In the genomic region with DNA sequence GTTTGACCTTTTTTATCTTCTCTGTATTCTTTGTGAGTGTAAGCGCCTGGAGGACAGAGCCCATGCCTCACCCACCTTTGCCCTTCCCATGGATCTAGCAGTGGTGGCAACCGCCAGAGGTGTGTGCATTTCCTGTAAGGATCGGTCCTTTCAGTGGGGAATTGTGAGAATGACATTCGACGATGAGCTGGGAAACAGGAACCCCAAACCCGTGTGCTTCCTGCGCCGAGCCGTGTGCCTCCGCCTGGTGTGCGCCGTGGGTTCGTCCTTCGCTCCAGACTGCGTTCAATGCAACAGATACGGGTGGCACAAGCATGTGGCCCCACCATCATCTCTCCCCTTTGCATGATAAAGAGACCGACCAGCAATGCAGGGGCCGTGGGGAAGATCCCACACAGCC, we compare ENCODE assay signal across 21 cellular contexts. TPM values are rescaled to one million over a fixed set of nuclear protein-coding genes. Genes with fewer than 3 reads are reported as not detected.
DNase-seq lines count a peak whose midpoint lies in the region; ATAC-seq and TF ChIP-seq lines count a peak whose summit lies in the region.
"Had no signal": no experiment of that assay in that cellular context is flagged by ENCODE, and none has a peak within 500 bp of the region (broad histone marks: within the 10 kb centered on the region; RNA-seq: fewer than 3 reads in every experiment).

No MANE protein-coding gene starts in this region.

- no peak overlapping the region for H3K23ac ChIP-seq in mesendoderm (ENCODE audit: low read length)

- no peak overlapping the region for H3K56ac ChIP-seq in mesendoderm (ENCODE audit: low read length)

- TF ChIP-seq CTCF in mesothelial cell of epicardium (IDR thresholded peaks at IDR 0.05; ENCODE audit: unreplicated experiment): no peak

- H3K27me3 Mint-ChIP-seq in activated naive CD4-positive, alpha-beta T cell treated with anti-CD3 and anti-CD28 coated beads, Interleukin-2, amount 10 ng/mL, durations not matched to agents 7 days and 5 days: peaks cover 56% of the 10 kb centered on the region
- H3K27me3 Mint-ChIP-seq in activated T-helper 2 cell treated with anti-CD3 and anti-CD28 coated beads, Interferon-gamma antibody, Interleukin-2, Interleukin-4, amounts not matched to agents 10 μg/mL and 5 μg/mL and 100 μg/mL, durations not matched to agents 14 hours and 24 hours and 36 hours (ENCODE audit: low read depth): peaks cover 39% of the 10 kb centered on the region
- peaks cover 10% of the 10 kb centered on the region for H3K27me3 Mint-ChIP-seq in mesothelial cell of epicardium (ENCODE audit: low read depth)
- peaks cover 52 to 59% of the 10 kb centered on the region in 2 donors for H3K27me3 Mint-ChIP-seq in stimulated activated naive B cell treated with anti-CD40 and anti-IgM and Interleukin-4, amounts not matched to agents 10 μg/mL and 1 μg/mL and 100 μg/mL, for 72 hours

- peaks cover 3% of the 10 kb centered on the region for H3K4me1 Mint-ChIP-seq in activated naive CD4-positive, alpha-beta T cell treated with anti-CD3 and anti-CD28 coated beads, Interleukin-2, amount 10 ng/mL, durations not matched to agents 7 days and 5 days
- H3K4me1 Mint-ChIP-seq in activated T-helper 2 cell treated with anti-CD3 and anti-CD28 coated beads, Interferon-gamma antibody, Interleukin-2, Interleukin-4, amounts not matched to agents 10 μg/mL and 5 μg/mL and 100 μg/mL, durations not matched to agents 14 hours and 24 hours and 36 hours (ENCODE audit: low read depth): no peaks in the 10 kb centered on the region
- peaks cover 34% of the 10 kb centered on the region for H3K4me1 Mint-ChIP-seq in mesothelial cell of epicardium
- peaks cover 3 to 9% of the 10 kb centered on the region in 2 donors for H3K4me1 Mint-ChIP-seq in stimulated activated naive B cell treated with anti-CD40 and anti-IgM and Interleukin-4, amounts not matched to agents 10 μg/mL and 1 μg/mL and 100 μg/mL, for 72 hours

- H4K8ac ChIP-seq in mesendoderm (ENCODE audit: low read depth, low read length): no peak overlapping the region

- H3K36me3 ChIP-seq in mesendoderm (ENCODE audit: control insufficient read depth, insufficient read depth, low read length): no peaks in the 10 kb centered on the region
- H3K36me3 ChIP-seq: colonic mucosa, left lung, pancreas, right lobe of liver had no signal

- H3K4me3 ChIP-seq in mesendoderm (ENCODE audit: low read length): no peak overlapping the region
- H3K4me3 ChIP-seq: colonic mucosa, left lung, right lobe of liver had no signal

- no peak overlapping the region for H3K9ac ChIP-seq in mesendoderm (ENCODE audit: low read length)

- peaks cover 8% of the 10 kb centered on the region for H3K79me1 ChIP-seq in mesendoderm (ENCODE audit: low read length)

- H3K36me3 Mint-ChIP-seq in activated naive CD4-positive, alpha-beta T cell treated with anti-CD3 and anti-CD28 coated beads, Interleukin-2, amount 10 ng/mL, durations not matched to agents 7 days and 5 days: no peaks in the 10 kb centered on the region
- H3K36me3 Mint-ChIP-seq in activated T-helper 2 cell treated with anti-CD3 and anti-CD28 coated beads, Interferon-gamma antibody, Interleukin-2, Interleukin-4, amounts not matched to agents 10 μg/mL and 5 μg/mL and 100 μg/mL, durations not matched to agents 14 hours and 24 hours and 36 hours (ENCODE audit: low read depth): no peaks in the 10 kb centered on the region
- H3K36me3 Mint-ChIP-seq in mesothelial cell of epicardium: no peaks in the 10 kb centered on the region
- H3K36me3 Mint-ChIP-seq in stimulated activated naive B cell treated with anti-CD40 and anti-IgM and Interleukin-4, amounts not matched to agents 10 μg/mL and 1 μg/mL and 100 μg/mL, for 72 hours: peaks cover 0 to 3% of the 10 kb centered on the region in 2 donors

- no peak overlapping the region for H3K27ac Mint-ChIP-seq in activated naive CD4-positive, alpha-beta T cell treated with anti-CD3 and anti-CD28 coated beads, Interleukin-2, amount 10 ng/mL, durations not matched to agents 7 days and 5 days
- no peak overlapping the region for H3K27ac Mint-ChIP-seq in activated T-helper 2 cell treated with anti-CD3 and anti-CD28 coated beads, Interferon-gamma antibody, Interleukin-2, Interleukin-4, amounts not matched to agents 10 μg/mL and 5 μg/mL and 100 μg/mL, durations not matched to agents 14 hours and 24 hours and 36 hours
- H3K27ac Mint-ChIP-seq in mesothelial cell of epicardium: peak overlapping the region; percentile 57
- H3K27ac Mint-ChIP-seq in stimulated activated naive B cell treated with anti-CD40 and anti-IgM and Interleukin-4, amounts not matched to agents 10 μg/mL and 1 μg/mL and 100 μg/mL, for 72 hours: peak overlapping the region; percentile 10

- no CpG with 5 or more reads among the region's 18 CpGs for WGBS in mesendoderm (ENCODE audit: extremely low coverage, insufficient coverage, low lambda C conversion rate)

- intact Hi-C loops in activated T-helper 2 cell treated with anti-CD3 and anti-CD28 coated beads, Interferon-gamma antibody, Interleukin-2, Interleukin-4, amounts not matched to agents 10 μg/mL and 5 μg/mL and 100 μg/mL, durations not matched to agents 14 hours and 24 hours and 36 hours (cut with micrococcal nuclease): no loop called here

- no peak for ATAC-seq in stimulated activated naive B cell treated with anti-CD40 and anti-IgM and Interleukin-4, amounts not matched to agents 10 μg/mL and 1 μg/mL and 100 μg/mL, for 72 hours (replicated peaks)
- ATAC-seq: left lung, pancreas, right lobe of liver had no signal

- no peaks in the 10 kb centered on the region for H3K79me2 ChIP-seq in mesendoderm (ENCODE audit: control insufficient read depth, insufficient read depth, low read length)

- no peak overlapping the region for H3K4ac ChIP-seq in mesendoderm (ENCODE audit: low read depth, low read length)

- CTCF ChIA-PET in activated naive CD4-positive, alpha-beta T cell treated with anti-CD3 and anti-CD28 coated beads, Interleukin-2, amount 10 ng/mL, durations not matched to agents 7 days and 5 days (lab: Charles Lee): no interaction called here

- H3K27ac ChIP-seq in mesendoderm (ENCODE audit: low read depth, low read length): no peak overlapping the region
- H3K27ac ChIP-seq: C4-2B, colonic mucosa, HL-60, left lung, right lobe of liver had no signal

- no peaks in the 10 kb centered on the region for H3K9me3 Mint-ChIP-seq in activated naive CD4-positive, alpha-beta T cell treated with anti-CD3 and anti-CD28 coated beads, Interleukin-2, amount 10 ng/mL, durations not matched to agents 7 days and 5 days
- no peaks in the 10 kb centered on the region for H3K9me3 Mint-ChIP-seq in activated T-helper 2 cell treated with anti-CD3 and anti-CD28 coated beads, Interferon-gamma antibody, Interleukin-2, Interleukin-4, amounts not matched to agents 10 μg/mL and 5 μg/mL and 100 μg/mL, durations not matched to agents 14 hours and 24 hours and 36 hours
- H3K9me3 Mint-ChIP-seq in mesothelial cell of epicardium: no peaks in the 10 kb centered on the region
- H3K9me3 Mint-ChIP-seq in stimulated activated naive B cell treated with anti-CD40 and anti-IgM and Interleukin-4, amounts not matched to agents 10 μg/mL and 1 μg/mL and 100 μg/mL, for 72 hours: peaks cover 0 to 5% of the 10 kb centered on the region in 2 donors

- no peak overlapping the region for H2BK15ac ChIP-seq in mesendoderm (replicated peaks; ENCODE audit: low read depth)

- no peaks in the 10 kb centered on the region for H3K4me1 ChIP-seq in mesendoderm (ENCODE audit: control insufficient read depth, low read depth, low read length)
- H3K4me1 ChIP-seq: colonic mucosa, pancreas had no signal

- no peak for DNase-seq in activated naive CD4-positive, alpha-beta T cell treated with anti-CD3 and anti-CD28 coated beads, Interleukin-2, amount 10 ng/mL, durations not matched to agents 7 days and 5 days
- no peak for DNase-seq in activated naive CD4-positive, alpha-beta T cell (lab: John Stamatoyannopoulos, UW)
- DNase-seq in activated T-helper 2 cell treated with anti-CD3 and anti-CD28 coated beads, Interferon-gamma antibody, Interleukin-2, Interleukin-4, amounts not matched to agents 10 μg/mL and 5 μg/mL and 100 μg/mL, durations not matched to agents 14 hours and 24 hours and 36 hours (ENCODE audit: low spot score): no peak
- no peak for DNase-seq in mesothelial cell of epicardium (ENCODE audit: low spot score in 2 of 2, unreplicated experiment in 2 of 2)
- no peak for DNase-seq in stimulated activated naive B cell treated with anti-CD40 and anti-IgM and Interleukin-4, amounts not matched to agents 10 μg/mL and 1 μg/mL and 100 μg/mL, for 72 hours
- no peak for DNase-seq in mesendoderm
- DNase-seq in HK-2 (ENCODE audit: unreplicated experiment): no peak
- DNase-seq in SW480 (ENCODE audit: low spot score): no peak
- DNase-seq: activated CD4-positive, alpha-beta T cell treated with anti-CD3 and anti-CD28 coated beads for 4 hours; activated effector memory CD4-positive, alpha-beta T cell treated with anti-CD3 and anti-CD28 coated beads, Interleukin-2, amount 50 U/mL, for 16 hours; colonic mucosa; DMS153; GDM1; head of caudate nucleus; left lung; NCI-H1417 treated with DMSO at 0.1 percent for 48 hours; NCI-H524 treated with DMSO at 0.1 percent for 48 hours; pancreas; right lobe of liver had no signal

- H3K27me3 ChIP-seq in mesendoderm (ENCODE audit: insufficient read depth, low read length, poor library complexity): no peaks in the 10 kb centered on the region
- H3K27me3 ChIP-seq: colonic mucosa, pancreas, right lobe of liver had no signal

- H3K18ac ChIP-seq in mesendoderm (ENCODE audit: low read length): no peak overlapping the region

- no peak overlapping the region for H4K5ac ChIP-seq in mesendoderm (ENCODE audit: low read length)

- no peak overlapping the region for H3K4me2 ChIP-seq in mesendoderm (ENCODE audit: low read length)

- H2BK5ac ChIP-seq in mesendoderm (ENCODE audit: low read length): no peak overlapping the region

- H2BK120ac ChIP-seq in mesendoderm (ENCODE audit: low read depth, low read length): no peak overlapping the region

- no peak overlapping the region for H2AK5ac ChIP-seq in mesendoderm (ENCODE audit: low read length)

- peak overlapping the region; percentile 49 for H3K4me3 Mint-ChIP-seq in activated naive CD4-positive, alpha-beta T cell treated with anti-CD3 and anti-CD28 coated beads, Interleukin-2, amount 10 ng/mL, durations not matched to agents 7 days and 5 days
- peak overlapping the region; percentile 26 for H3K4me3 Mint-ChIP-seq in activated T-helper 2 cell treated with anti-CD3 and anti-CD28 coated beads, Interferon-gamma antibody, Interleukin-2, Interleukin-4, amounts not matched to agents 10 μg/mL and 5 μg/mL and 100 μg/mL, durations not matched to agents 14 hours and 24 hours and 36 hours (ENCODE audit: low read depth)
- peak overlapping the region; percentile 60 for H3K4me3 Mint-ChIP-seq in mesothelial cell of epicardium
- H3K4me3 Mint-ChIP-seq in stimulated activated naive B cell treated with anti-CD40 and anti-IgM and Interleukin-4, amounts not matched to agents 10 μg/mL and 1 μg/mL and 100 μg/mL, for 72 hours: peak overlapping the region; percentile 18 to 25

RNA-seq across cellular contexts. Expression of a gene that starts 1.7 kb away (rescaled TPM):
- 1.6 and 2.6 TPM in 2 replicates for total RNA-seq in activated T-helper 2 cell treated with anti-CD3 and anti-CD28 coated beads, Interferon-gamma antibody, Interleukin-2, Interleukin-4, amounts not matched to agents 10 μg/mL and 5 μg/mL and 100 μg/mL, durations not matched to agents 14 hours and 24 hours and 36 hours
- 30.3 to 30.8 TPM (median 30.6 TPM) in 3 replicates for total RNA-seq in mesothelial cell of epicardium
- polyA plus RNA-seq in mesendoderm (2013, experiment 1 of 2): 2.6 TPM
- polyA plus RNA-seq in mesendoderm (2013, experiment 2 of 2): 2.7 TPM

Comparison
In these comparisons a context has a peak if more than half of its experiments do, and no peak if none do; other contexts are left out.
1. H3K27ac Mint-ChIP-seq: peak in mesothelial cell of epicardium (single experiment) and stimulated activated naive B cell treated with anti-CD40 and anti-IgM and Interleukin-4, amounts not matched to agents 10 μg/mL and 1 μg/mL and 100 μg/mL, for 72 hours (single experiment); none in activated naive CD4-positive, alpha-beta T cell treated with anti-CD3 and anti-CD28 coated beads, Interleukin-2, amount 10 ng/mL, durations not matched to agents 7 days and 5 days (single experiment) and activated T-helper 2 cell treated with anti-CD3 and anti-CD28 coated beads, Interferon-gamma antibody, Interleukin-2, Interleukin-4, amounts not matched to agents 10 μg/mL and 5 μg/mL and 100 μg/mL, durations not matched to agents 14 hours and 24 hours and 36 hours (single experiment).
2. Peak in every context shown above with its lines, with median percentiles within 50 percentile points of each other: H3K4me3 Mint-ChIP-seq.